ENCODE assay signal across 10 cellular contexts in the genomic region with DNA sequence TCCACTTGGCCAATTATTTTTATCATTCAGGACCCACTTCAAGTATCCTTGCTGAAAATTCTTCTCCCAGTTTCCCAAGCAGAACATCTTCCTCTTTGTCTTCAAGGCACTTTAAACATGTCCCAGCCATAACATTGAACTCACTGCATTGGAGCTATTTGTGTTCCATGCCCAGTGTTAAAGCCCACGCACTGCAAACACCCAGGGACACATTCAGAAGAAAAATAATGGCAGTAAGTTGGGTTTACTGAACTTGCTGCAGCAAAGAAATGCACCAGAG. TPM values are rescaled to one million over a fixed set of nuclear protein-coding genes. Genes with fewer than 3 reads are reported as not detected.
A peak's percentile ranks its signal among the peaks of the same experiment; 100 is the strongest.
DNase-seq lines count a peak whose midpoint lies in the region; ATAC-seq, FAIRE-seq and TF ChIP-seq lines count a peak whose summit lies in the region.
"Had no signal": no experiment of that assay in that cellular context is flagged by ENCODE, and none has a peak within 500 bp of the region (broad histone marks: within the 10 kb centered on the region; RNA-seq: fewer than 3 reads in every experiment).

No MANE protein-coding gene starts in this region.

- no peaks in the 10 kb centered on the region for H3K9me3 Mint-ChIP-seq in activated T-cell treated with anti-CD3 and anti-CD28 coated beads, Interleukin-2, amount 50 U/mL, for 24 hours
- H3K9me3 Mint-ChIP-seq in dendritic cell treated with granulocyte-macrophage colony-stimulating factor and Interleukin-4, amounts not matched to agents 40 ng/mL and 50 ng/mL, for 4 days = no peaks in the 10 kb centered on the region

- H3K4me3 ChIP-seq in PC-3 (ENCODE audit: low read length) (no peak overlapping the region; the same call in 1 of the 2 replicates), rectal smooth muscle tissue (ENCODE audit: low read length) (no peak overlapping the region)

- ATAC-seq in PC-3 = no peak

- H3K9me3 ChIP-seq in PC-3 (ENCODE audit: low read length) = no peaks in the 10 kb centered on the region

- no peak for FAIRE-seq in GM12891 (lab: Jason Lieb, UNC)

- no peaks in the 10 kb centered on the region for H3F3A ChIP-seq in PC-3 (ENCODE audit: low read length, unreplicated experiment)

- H3K36me3 ChIP-seq in PC-3 (ENCODE audit: low read depth, low read length) (no peaks in the 10 kb centered on the region), rectal smooth muscle tissue (ENCODE audit: control insufficient read depth, insufficient read depth, low read length) (no peaks in the 10 kb centered on the region)

- no peak overlapping the region for H3K4me3 Mint-ChIP-seq in activated T-cell treated with anti-CD3 and anti-CD28 coated beads, Interleukin-2, amount 50 U/mL, for 24 hours
- no peak overlapping the region for H3K4me3 Mint-ChIP-seq in dendritic cell treated with granulocyte-macrophage colony-stimulating factor and Interleukin-4, amounts not matched to agents 40 ng/mL and 50 ng/mL, for 4 days

- peaks cover 33% of the 10 kb centered on the region for H3K79me2 ChIP-seq in PC-3 (ENCODE audit: low read length)

- H3K36me3 Mint-ChIP-seq in activated T-cell treated with anti-CD3 and anti-CD28 coated beads, Interleukin-2, amount 50 U/mL, for 24 hours (ENCODE audit: low read depth) = peaks cover 35% of the 10 kb centered on the region
- peaks cover 29% of the 10 kb centered on the region for H3K36me3 Mint-ChIP-seq in dendritic cell treated with granulocyte-macrophage colony-stimulating factor and Interleukin-4, amounts not matched to agents 40 ng/mL and 50 ng/mL, for 4 days (ENCODE audit: low read depth)

- H3K9ac ChIP-seq in PC-3 (ENCODE audit: low read length) (no peak overlapping the region), rectal smooth muscle tissue (ENCODE audit: low read length) (no peak overlapping the region)

- in situ Hi-C loops in GM13977 (cut with MboI; ENCODE audit: low pct_unique_long_range_greater_than_20kb, low sequenced_read_pairs, unreplicated experiment) = loop anchor here (25.0 kb wide), 2 partner anchors 193 to 418 kb away; partner anchors contain the start of genes ENTPD6 and GINS1

- no peaks in the 10 kb centered on the region for H3K9me2 ChIP-seq in PC-3 (replicated peaks; ENCODE audit: low read length)

- H2AFZ ChIP-seq in PC-3 (ENCODE audit: low read length) = no peak overlapping the region

- H3K27ac Mint-ChIP-seq in activated T-cell treated with anti-CD3 and anti-CD28 coated beads, Interleukin-2, amount 50 U/mL, for 24 hours = peak overlapping the region; percentile 19
- H3K27ac Mint-ChIP-seq in dendritic cell treated with granulocyte-macrophage colony-stimulating factor and Interleukin-4, amounts not matched to agents 40 ng/mL and 50 ng/mL, for 4 days = peak overlapping the region; percentile 95

- POLR2A ChIA-PET in PC-3 (lab: Charles Lee; ENCODE audit: unreplicated experiment) = interaction anchor here (0.6 kb wide), 1 partner anchor 41 kb away, joined by 3 read pairs; no protein-coding TSS in a partner anchor

- no peak for DNase-seq in activated T-cell treated with anti-CD3 and anti-CD28 coated beads, Interleukin-2, amount 50 U/mL, for 24 hours
- no peak for DNase-seq in activated T-cell treated with anti-CD3 and anti-CD28 coated beads, Interleukin-2, amount 50 U/mL, for 1 hour
- DNase-seq in PC-3 = no peak
- no peak for DNase-seq in GM12891 (ENCODE audit: insufficient read length, low spot score)
- DNase-seq in GM13977 (ENCODE audit: low spot score) = no peak
- DNase-seq in foreskin melanocyte = no peak

- BruUV-seq in PC-3 (replicated peaks; lab: Mats Ljungman, UMichigan) = no TSS peak

- H4K20me1 ChIP-seq in PC-3 (ENCODE audit: low read length) = no peaks in the 10 kb centered on the region

- intact Hi-C loops in PC-3 (cut with micrococcal nuclease) = loop anchor here (5.0 to 10.0 kb wide), 4 partner anchors 62 to 301 kb away; partner anchors contain the start of gene ENTPD6
- intact Hi-C loops in dendritic cell treated with granulocyte-macrophage colony-stimulating factor and Interleukin-4, amounts not matched to agents 40 ng/mL and 50 ng/mL, for 4 days (cut with micrococcal nuclease) = loop anchor here (2.0 to 10.0 kb wide), 6 partner anchors 42 to 703 kb away; partner anchors contain the start of genes ENTPD6, NANP and ZNF337

- no peak overlapping the region for H3K27ac ChIP-seq in PC-3 (ENCODE audit: low read length)
- H3K27ac ChIP-seq in rectal smooth muscle tissue (ENCODE audit: low read depth, low read length) = peak overlapping the region; percentile 29

- no peak for TF ChIP-seq POLR2A in GM12891 (IDR thresholded peaks at IDR 0.05; ENCODE audit: low read depth, low read length)

- H3K27me3 ChIP-seq in PC-3 (ENCODE audit: low read length) (no peaks in the 10 kb centered on the region), rectal smooth muscle tissue (ENCODE audit: control insufficient read depth, insufficient read depth, low read length) (no peaks in the 10 kb centered on the region)

- no peaks in the 10 kb centered on the region for H3K27me3 Mint-ChIP-seq in activated T-cell treated with anti-CD3 and anti-CD28 coated beads, Interleukin-2, amount 50 U/mL, for 24 hours
- H3K27me3 Mint-ChIP-seq in dendritic cell treated with granulocyte-macrophage colony-stimulating factor and Interleukin-4, amounts not matched to agents 40 ng/mL and 50 ng/mL, for 4 days = peaks cover 5% of the 10 kb centered on the region

- H3K4me1 Mint-ChIP-seq in activated T-cell treated with anti-CD3 and anti-CD28 coated beads, Interleukin-2, amount 50 U/mL, for 24 hours (ENCODE audit: low read depth) = peaks cover 50% of the 10 kb centered on the region
- peaks cover 56% of the 10 kb centered on the region for H3K4me1 Mint-ChIP-seq in dendritic cell treated with granulocyte-macrophage colony-stimulating factor and Interleukin-4, amounts not matched to agents 40 ng/mL and 50 ng/mL, for 4 days (ENCODE audit: low read depth)

- H3K4me1 ChIP-seq in PC-3 (ENCODE audit: insufficient read depth, low read length) = peaks cover 50% of the 10 kb centered on the region
- peaks cover 25% of the 10 kb centered on the region for H3K4me1 ChIP-seq in rectal smooth muscle tissue (ENCODE audit: control insufficient read depth, insufficient read depth, low read length)

- peak overlapping the region; percentile 87; the same call in 1 of the 2 replicates for H3K4me2 ChIP-seq in PC-3 (ENCODE audit: low read length)

- TF ChIP-seq CTCF in PC-3 (conservative IDR thresholded peaks at IDR 0.05; ENCODE audit: low read depth, low read length) = no peak
- TF ChIP-seq CTCF in GM13977 (IDR thresholded peaks at IDR 0.05; ENCODE audit: extremely low read depth, insufficient read depth, missing control alignments) = no peak

- CTCF ChIA-PET in PC-3 (lab: Charles Lee) = interaction anchor here (0.6 to 1.5 kb wide), 6 partner anchors 63 to 333 kb away, joined by 3 to 13 read pairs (median 6); partner anchors contain the start of gene PYGB

TF ChIP-seq in GM12891, 5 proteins besides CTCF, POLR2A, EP300 and RAD21:
- TF ChIP-seq POU2F2 (IDR thresholded peaks at IDR 0.05; ENCODE audit: low read depth, low read length) (no peak), PAX5 (IDR thresholded peaks at IDR 0.05; ENCODE audit: insufficient read depth, low read length, severe bottlenecking) (no peak), SPI1 (IDR thresholded peaks at IDR 0.05; ENCODE audit: low read depth, low read length) (no peak), POLR2AphosphoS5 (IDR thresholded peaks at IDR 0.05; ENCODE audit: low read depth, low read length) (no peak)

RNA-seq across cellular contexts. Expression of gene APMAP, which starts 1.6 kb away (rescaled TPM):
- 134 and 137 TPM in 2 replicates for total RNA-seq in PC-3 (2014; rRNA removed)
- 18.8 TPM for polyA plus RNA-seq in GM12891 (2012; ENCODE audit: low read depth, missing spikeins)

RNA-seq across cellular contexts. Expression of gene CST7, which starts 45.1 kb away (rescaled TPM):
- total RNA-seq in PC-3 (2014; rRNA removed) = not detected in 2 replicates
- not detected for polyA plus RNA-seq in GM12891 (2012; ENCODE audit: low read depth, missing spikeins)
- total RNA-seq: cerebellum, urinary bladder had no signal
